In genomic region chr4:40194602-40195161, GRCh38 we compare ENCODE assay signal across 1 cellular context.
A peak's percentile ranks its signal among the peaks of the same experiment; 100 is the strongest.
TF ChIP-seq lines count a peak whose summit lies in the region.

No MANE protein-coding gene starts in this region.

TF ChIP-seq in K562, 482 proteins besides CTCF, POLR2A, EP300 and RAD21 (continued from another document and continues in another):
- peak; percentile 52; the same call in 1 of the 2 replicates for TF ChIP-seq CREB3L1 (IDR thresholded peaks at IDR 0.05; ENCODE audit: borderline replicate concordance, low read depth)
- TF ChIP-seq CREM (IDR thresholded peaks at IDR 0.05; ENCODE audit: low read depth): 0 out of 2 replicates have a peak, but pooled peaks have one; percentile 4
- TF ChIP-seq NEUROD1 (IDR thresholded peaks at IDR 0.05; ENCODE audit: borderline replicate concordance, low read depth, low read length, partially characterized antibody): no peak
- no peak for TF ChIP-seq BHLHE40 (IDR thresholded peaks at IDR 0.05; ENCODE audit: low read length)
- TF ChIP-seq POLR2AphosphoS5 (IDR thresholded peaks at IDR 0.05; ENCODE audit: control insufficient read depth, insufficient read depth, low read depth, low read length): peak; percentile 25; the same call in 1 of the 2 replicates
- no peak for TF ChIP-seq NCOA2 (IDR thresholded peaks at IDR 0.05; ENCODE audit: partially characterized antibody in 2 of 2)
- 0 out of 2 replicates have a peak, but pooled peaks have one; percentile 19 for TF ChIP-seq NFRKB (IDR thresholded peaks at IDR 0.05; ENCODE audit: low read depth)
- no peak for TF ChIP-seq ZNF696 (CRISPR knock-in tag; conservative IDR thresholded peaks at IDR 0.05)
- TF ChIP-seq, protein P1, sequence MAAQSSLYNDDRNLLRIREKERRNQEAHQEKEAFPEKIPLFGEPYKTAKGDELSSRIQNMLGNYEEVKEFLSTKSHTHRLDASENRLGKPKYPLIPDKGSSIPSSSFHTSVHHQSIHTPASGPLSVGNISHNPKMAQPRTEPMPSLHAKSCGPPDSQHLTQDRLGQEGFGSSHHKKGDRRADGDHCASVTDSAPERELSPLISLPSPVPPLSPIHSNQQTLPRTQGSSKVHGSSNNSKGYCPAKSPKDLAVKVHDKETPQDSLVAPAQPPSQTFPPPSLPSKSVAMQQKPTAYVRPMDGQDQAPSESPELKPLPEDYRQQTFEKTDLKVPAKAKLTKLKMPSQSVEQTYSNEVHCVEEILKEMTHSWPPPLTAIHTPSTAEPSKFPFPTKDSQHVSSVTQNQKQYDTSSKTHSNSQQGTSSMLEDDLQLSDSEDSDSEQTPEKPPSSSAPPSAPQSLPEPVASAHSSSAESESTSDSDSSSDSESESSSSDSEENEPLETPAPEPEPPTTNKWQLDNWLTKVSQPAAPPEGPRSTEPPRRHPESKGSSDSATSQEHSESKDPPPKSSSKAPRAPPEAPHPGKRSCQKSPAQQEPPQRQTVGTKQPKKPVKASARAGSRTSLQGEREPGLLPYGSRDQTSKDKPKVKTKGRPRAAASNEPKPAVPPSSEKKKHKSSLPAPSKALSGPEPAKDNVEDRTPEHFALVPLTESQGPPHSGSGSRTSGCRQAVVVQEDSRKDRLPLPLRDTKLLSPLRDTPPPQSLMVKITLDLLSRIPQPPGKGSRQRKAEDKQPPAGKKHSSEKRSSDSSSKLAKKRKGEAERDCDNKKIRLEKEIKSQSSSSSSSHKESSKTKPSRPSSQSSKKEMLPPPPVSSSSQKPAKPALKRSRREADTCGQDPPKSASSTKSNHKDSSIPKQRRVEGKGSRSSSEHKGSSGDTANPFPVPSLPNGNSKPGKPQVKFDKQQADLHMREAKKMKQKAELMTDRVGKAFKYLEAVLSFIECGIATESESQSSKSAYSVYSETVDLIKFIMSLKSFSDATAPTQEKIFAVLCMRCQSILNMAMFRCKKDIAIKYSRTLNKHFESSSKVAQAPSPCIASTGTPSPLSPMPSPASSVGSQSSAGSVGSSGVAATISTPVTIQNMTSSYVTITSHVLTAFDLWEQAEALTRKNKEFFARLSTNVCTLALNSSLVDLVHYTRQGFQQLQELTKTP (IDR thresholded peaks at IDR 0.05; ENCODE audit: low read depth in 1 of 2, partially characterized antibody in 2 of 2): no peak
- TF ChIP-seq ETV6 (IDR thresholded peaks at IDR 0.05; ENCODE audit: borderline replicate concordance in 1 of 2, low read depth in 2 of 2, low read length in 1 of 2): 0 out of 4 replicates have a peak, but pooled peaks of 1 of the 2 experiments have one; percentile 17
- TF ChIP-seq ETV6 (CRISPR knock-in tag; IDR thresholded peaks at IDR 0.05; ENCODE audit: borderline replicate concordance): no peak
- TF ChIP-seq MTF1 (CRISPR knock-in tag; IDR thresholded peaks at IDR 0.05; ENCODE audit: borderline replicate concordance): no peak
- TF ChIP-seq, protein P2, sequence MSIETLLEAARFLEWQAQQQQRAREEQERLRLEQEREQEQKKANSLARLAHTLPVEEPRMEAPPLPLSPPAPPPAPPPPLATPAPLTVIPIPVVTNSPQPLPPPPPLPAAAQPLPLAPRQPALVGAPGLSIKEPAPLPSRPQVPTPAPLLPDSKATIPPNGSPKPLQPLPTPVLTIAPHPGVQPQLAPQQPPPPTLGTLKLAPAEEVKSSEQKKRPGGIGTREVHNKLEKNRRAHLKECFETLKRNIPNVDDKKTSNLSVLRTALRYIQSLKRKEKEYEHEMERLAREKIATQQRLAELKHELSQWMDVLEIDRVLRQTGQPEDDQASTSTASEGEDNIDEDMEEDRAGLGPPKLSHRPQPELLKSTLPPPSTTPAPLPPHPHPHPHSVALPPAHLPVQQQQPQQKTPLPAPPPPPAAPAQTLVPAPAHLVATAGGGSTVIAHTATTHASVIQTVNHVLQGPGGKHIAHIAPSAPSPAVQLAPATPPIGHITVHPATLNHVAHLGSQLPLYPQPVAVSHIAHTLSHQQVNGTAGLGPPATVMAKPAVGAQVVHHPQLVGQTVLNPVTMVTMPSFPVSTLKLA (conservative IDR thresholded peaks at IDR 0.05): peak; percentile 62 to 63; a peak in 3 of 4 replicates
- peak; percentile 7 for TF ChIP-seq MEIS2 (IDR thresholded peaks at IDR 0.05; ENCODE audit: partially characterized antibody)
- no peak for TF ChIP-seq MEF2D (tag; conservative IDR thresholded peaks at IDR 0.05; ENCODE audit: low read depth)
- no peak for TF ChIP-seq GTF2A2 (tag; IDR thresholded peaks at IDR 0.05)
- no peak for TF ChIP-seq ZFP91 (CRISPR knock-in tag; IDR thresholded peaks at IDR 0.05)
- 0 out of 2 replicates have a peak, but pooled peaks have one; percentile 19 for TF ChIP-seq ZNF76 (CRISPR knock-in tag; IDR thresholded peaks at IDR 0.05; ENCODE audit: borderline replicate concordance)
- TF ChIP-seq, protein P3, sequence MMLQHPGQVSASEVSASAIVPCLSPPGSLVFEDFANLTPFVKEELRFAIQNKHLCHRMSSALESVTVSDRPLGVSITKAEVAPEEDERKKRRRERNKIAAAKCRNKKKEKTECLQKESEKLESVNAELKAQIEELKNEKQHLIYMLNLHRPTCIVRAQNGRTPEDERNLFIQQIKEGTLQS (IDR thresholded peaks at IDR 0.05): no peak
- TF ChIP-seq, protein P3 (CRISPR knock-in tag; conservative IDR thresholded peaks at IDR 0.05): 0 out of 2 replicates have a peak, but pooled peaks have one; percentile 66
- no peak for TF ChIP-seq NCOR1 (IDR thresholded peaks at IDR 0.05)
- TF ChIP-seq HNRNPH1 (optimal IDR thresholded peaks at IDR 0.05; ENCODE audit: low read depth, low read length): no peak
- no peak for TF ChIP-seq IRF9 (tag; IDR thresholded peaks at IDR 0.05)
- 0 out of 2 replicates have a peak, but pooled peaks have one; percentile 40 for TF ChIP-seq ATF7 (IDR thresholded peaks at IDR 0.05)
- TF ChIP-seq, protein P4, sequence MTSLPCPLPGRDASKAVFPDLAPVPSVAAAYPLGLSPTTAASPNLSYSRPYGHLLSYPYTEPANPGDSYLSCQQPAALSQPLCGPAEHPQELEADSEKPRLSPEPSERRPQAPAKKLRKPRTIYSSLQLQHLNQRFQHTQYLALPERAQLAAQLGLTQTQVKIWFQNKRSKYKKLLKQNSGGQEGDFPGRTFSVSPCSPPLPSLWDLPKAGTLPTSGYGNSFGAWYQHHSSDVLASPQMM (CRISPR knock-in tag; IDR thresholded peaks at IDR 0.05): no peak
- TF ChIP-seq CCAR2 (IDR thresholded peaks at IDR 0.05; ENCODE audit: low read depth, low read length): no peak
- no peak for TF ChIP-seq ARID2 (IDR thresholded peaks at IDR 0.05)
- TF ChIP-seq ZBTB8A (IDR thresholded peaks at IDR 0.05; ENCODE audit: partially characterized antibody): no peak
- no peak for TF ChIP-seq SP1 (CRISPR knock-in tag; IDR thresholded peaks at IDR 0.05)
- TF ChIP-seq BRD9 (IDR thresholded peaks at IDR 0.05; ENCODE audit: low read depth, partially characterized antibody): no peak
- no peak for TF ChIP-seq ZNF316 (IDR thresholded peaks at IDR 0.05)
- no peak for TF ChIP-seq PHF8 (IDR thresholded peaks at IDR 0.05; ENCODE audit: borderline replicate concordance, low read length)
- TF ChIP-seq, protein P5, sequence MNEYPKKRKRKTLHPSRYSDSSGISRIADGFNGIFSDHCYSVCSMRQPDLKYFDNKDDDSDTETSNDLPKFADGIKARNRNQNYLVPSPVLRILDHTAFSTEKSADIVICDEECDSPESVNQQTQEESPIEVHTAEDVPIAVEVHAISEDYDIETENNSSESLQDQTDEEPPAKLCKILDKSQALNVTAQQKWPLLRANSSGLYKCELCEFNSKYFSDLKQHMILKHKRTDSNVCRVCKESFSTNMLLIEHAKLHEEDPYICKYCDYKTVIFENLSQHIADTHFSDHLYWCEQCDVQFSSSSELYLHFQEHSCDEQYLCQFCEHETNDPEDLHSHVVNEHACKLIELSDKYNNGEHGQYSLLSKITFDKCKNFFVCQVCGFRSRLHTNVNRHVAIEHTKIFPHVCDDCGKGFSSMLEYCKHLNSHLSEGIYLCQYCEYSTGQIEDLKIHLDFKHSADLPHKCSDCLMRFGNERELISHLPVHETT (CRISPR knock-in tag; conservative IDR thresholded peaks at IDR 0.05 in 1 of 2, IDR thresholded peaks at IDR 0.05 in 1 of 2): peak in 1 of 2 experiments; percentile 33; a peak in 1 of 4 replicates
- TF ChIP-seq CAMTA2 (CRISPR knock-in tag; conservative IDR thresholded peaks at IDR 0.05): no peak
- TF ChIP-seq L3MBTL2 (IDR thresholded peaks at IDR 0.05): peak; percentile 75
- TF ChIP-seq, protein P6, sequence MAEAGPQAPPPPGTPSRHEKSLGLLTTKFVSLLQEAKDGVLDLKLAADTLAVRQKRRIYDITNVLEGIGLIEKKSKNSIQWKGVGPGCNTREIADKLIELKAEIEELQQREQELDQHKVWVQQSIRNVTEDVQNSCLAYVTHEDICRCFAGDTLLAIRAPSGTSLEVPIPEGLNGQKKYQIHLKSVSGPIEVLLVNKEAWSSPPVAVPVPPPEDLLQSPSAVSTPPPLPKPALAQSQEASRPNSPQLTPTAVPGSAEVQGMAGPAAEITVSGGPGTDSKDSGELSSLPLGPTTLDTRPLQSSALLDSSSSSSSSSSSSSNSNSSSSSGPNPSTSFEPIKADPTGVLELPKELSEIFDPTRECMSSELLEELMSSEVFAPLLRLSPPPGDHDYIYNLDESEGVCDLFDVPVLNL (CRISPR knock-in tag; IDR thresholded peaks at IDR 0.05; ENCODE audit: low read depth): no peak
- TF ChIP-seq NONO (IDR thresholded peaks at IDR 0.05; ENCODE audit: low read depth in 2 of 2, low read length in 1 of 2): no peak
- no peak for TF ChIP-seq KDM4B (IDR thresholded peaks at IDR 0.05; ENCODE audit: borderline replicate concordance in 2 of 2, low read depth in 1 of 2)
- TF ChIP-seq HOXB6 (CRISPR knock-in tag; IDR thresholded peaks at IDR 0.05; ENCODE audit: borderline replicate concordance): no peak
- TF ChIP-seq ZNF609 (CRISPR knock-in tag; IDR thresholded peaks at IDR 0.05; ENCODE audit: borderline replicate concordance): no peak
- TF ChIP-seq, protein P7, sequence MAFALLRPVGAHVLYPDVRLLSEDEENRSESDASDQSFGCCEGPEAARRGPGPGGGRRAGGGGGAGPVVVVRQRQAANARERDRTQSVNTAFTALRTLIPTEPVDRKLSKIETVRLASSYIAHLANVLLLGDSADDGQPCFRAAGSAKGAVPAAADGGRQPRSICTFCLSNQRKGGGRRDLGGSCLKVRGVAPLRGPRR (CRISPR knock-in tag; IDR thresholded peaks at IDR 0.05): no peak
- no peak for TF ChIP-seq SMARCA4 (IDR thresholded peaks at IDR 0.05)
